In the genomic region with DNA sequence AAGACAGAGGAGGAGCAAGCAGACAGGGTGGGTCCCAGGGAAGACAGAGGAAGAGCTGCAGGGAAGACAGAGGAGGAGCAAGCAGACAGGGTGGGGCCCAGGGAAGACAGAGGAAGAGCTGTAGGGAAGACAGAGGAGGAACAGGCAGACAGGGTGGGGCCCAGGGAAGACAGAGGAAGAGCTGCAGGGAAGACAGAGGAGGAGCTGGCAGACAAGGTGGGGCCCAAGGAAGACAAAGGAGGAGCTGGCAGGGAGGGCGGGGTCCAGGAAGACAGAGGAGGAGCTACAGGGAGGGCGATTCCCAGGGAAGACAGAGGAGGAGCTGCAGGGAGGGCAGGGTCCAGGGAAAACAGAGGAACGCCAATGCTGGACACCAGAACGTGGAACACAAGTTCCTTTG, we compare ENCODE assay signal across 1 cellular context.
TF ChIP-seq lines count a peak whose summit lies in the region.

No MANE protein-coding gene starts in this region.

TF ChIP-seq in K562, 482 proteins besides CTCF, POLR2A, EP300 and RAD21 (continued from another document):
- TF ChIP-seq, protein P1, sequence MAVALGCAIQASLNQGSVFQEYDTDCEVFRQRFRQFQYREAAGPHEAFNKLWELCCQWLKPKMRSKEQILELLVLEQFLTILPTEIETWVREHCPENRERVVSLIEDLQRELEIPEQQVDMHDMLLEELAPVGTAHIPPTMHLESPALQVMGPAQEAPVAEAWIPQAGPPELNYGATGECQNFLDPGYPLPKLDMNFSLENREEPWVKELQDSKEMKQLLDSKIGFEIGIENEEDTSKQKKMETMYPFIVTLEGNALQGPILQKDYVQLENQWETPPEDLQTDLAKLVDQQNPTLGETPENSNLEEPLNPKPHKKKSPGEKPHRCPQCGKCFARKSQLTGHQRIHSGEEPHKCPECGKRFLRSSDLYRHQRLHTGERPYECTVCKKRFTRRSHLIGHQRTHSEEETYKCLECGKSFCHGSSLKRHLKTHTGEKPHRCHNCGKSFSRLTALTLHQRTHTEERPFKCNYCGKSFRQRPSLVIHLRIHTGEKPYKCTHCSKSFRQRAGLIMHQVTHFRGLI (CRISPR knock-in tag; IDR thresholded peaks at IDR 0.05): no peak
